8 cellular contexts compared by ENCODE assay signal in the genomic region with DNA sequence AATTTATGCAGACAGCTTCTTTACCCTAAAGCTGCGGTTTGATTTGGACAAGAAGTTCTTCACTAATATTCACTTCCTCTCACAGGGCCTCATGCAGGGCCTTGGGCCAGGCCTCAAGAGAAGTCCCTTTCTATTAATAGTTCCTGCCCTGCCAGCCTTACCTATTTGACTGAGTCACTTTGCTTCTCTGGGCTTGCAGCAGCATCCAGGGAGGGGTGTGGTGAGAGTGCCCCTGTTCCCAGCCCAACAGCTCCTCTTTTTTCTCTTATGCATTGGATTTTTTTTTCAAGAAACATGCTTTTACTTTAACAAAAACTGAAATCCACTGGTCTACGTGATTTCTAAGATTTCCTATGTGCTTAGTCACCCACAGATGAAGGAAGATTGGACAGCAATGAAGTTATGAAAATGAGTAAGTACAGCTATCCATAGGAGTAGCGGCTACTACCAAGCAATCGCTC. TPM values are rescaled to one million over a fixed set of nuclear protein-coding genes. Genes with fewer than 3 reads are reported as not detected.
DNase-seq lines count a peak whose midpoint lies in the region; ATAC-seq, FAIRE-seq and TF ChIP-seq lines count a peak whose summit lies in the region.

No MANE protein-coding gene starts in this region.

- H3K79me2 ChIP-seq in astrocyte (ENCODE audit: insufficient read depth, low read length) = no peaks in the 10 kb centered on the region

- no peaks in the 10 kb centered on the region for H3K27me3 ChIP-seq in astrocyte (ENCODE audit: insufficient read depth, low read length)

- no peaks in the 10 kb centered on the region for H3K27me3 Mint-ChIP-seq in activated naive CD8-positive, alpha-beta T cell treated with anti-CD3 and anti-CD28 coated beads, Interleukin-2, amount 50 U/mL, for 24 hours
- no peaks in the 10 kb centered on the region for H3K27me3 Mint-ChIP-seq in activated naive CD8-positive, alpha-beta T cell treated with anti-CD3 and anti-CD28 coated beads for 36 hours
- H3K27me3 Mint-ChIP-seq in astrocyte (ENCODE audit: low read depth, unreplicated experiment) (no peaks in the 10 kb centered on the region), nephron (ENCODE audit: low read depth) (no peaks in the 10 kb centered on the region)

- H2AFZ ChIP-seq in astrocyte (ENCODE audit: low read depth, low read length) = no peak overlapping the region

- peak overlapping the region; percentile 61 for H3K4me2 ChIP-seq in astrocyte (ENCODE audit: low read length)

- H3K27ac Mint-ChIP-seq in activated naive CD8-positive, alpha-beta T cell treated with anti-CD3 and anti-CD28 coated beads, Interleukin-2, amount 50 U/mL, for 24 hours = no peak overlapping the region
- H3K27ac Mint-ChIP-seq in activated naive CD8-positive, alpha-beta T cell treated with anti-CD3 and anti-CD28 coated beads for 36 hours = no peak overlapping the region
- no peak overlapping the region for H3K27ac Mint-ChIP-seq in astrocyte (ENCODE audit: unreplicated experiment)
- peak overlapping the region; percentile 93 to 99 (median 94) for H3K27ac Mint-ChIP-seq in nephron

- H3K4me3 Mint-ChIP-seq in activated naive CD8-positive, alpha-beta T cell treated with anti-CD3 and anti-CD28 coated beads, Interleukin-2, amount 50 U/mL, for 24 hours = peak overlapping the region; percentile 14
- no peak overlapping the region for H3K4me3 Mint-ChIP-seq in activated naive CD8-positive, alpha-beta T cell treated with anti-CD3 and anti-CD28 coated beads for 36 hours
- H3K4me3 Mint-ChIP-seq in astrocyte (ENCODE audit: unreplicated experiment) (no peak overlapping the region), nephron (peak overlapping the region in 2 of 3 experiments; percentile 55 to 61)

- no peak for TF ChIP-seq CTCF in astrocyte (IDR thresholded peaks at IDR 0.05; ENCODE audit: insufficient read depth, low read depth, low read length)
- TF ChIP-seq CTCF in nephron (IDR thresholded peaks at IDR 0.05; ENCODE audit: unreplicated experiment in 3 of 3) = no peak

- H3K36me3 ChIP-seq in astrocyte (ENCODE audit: insufficient read depth, low read length) = no peaks in the 10 kb centered on the region

- no peaks in the 10 kb centered on the region for H3K9me3 Mint-ChIP-seq in activated naive CD8-positive, alpha-beta T cell treated with anti-CD3 and anti-CD28 coated beads, Interleukin-2, amount 50 U/mL, for 24 hours
- H3K9me3 Mint-ChIP-seq in activated naive CD8-positive, alpha-beta T cell treated with anti-CD3 and anti-CD28 coated beads for 36 hours = no peaks in the 10 kb centered on the region
- no peaks in the 10 kb centered on the region for H3K9me3 Mint-ChIP-seq in astrocyte (ENCODE audit: unreplicated experiment)
- H3K9me3 Mint-ChIP-seq in nephron = no peaks in the 10 kb centered on the region

- peak overlapping the region; percentile 26 for H3K27ac ChIP-seq in astrocyte (ENCODE audit: low read depth, low read length)

- H3K36me3 Mint-ChIP-seq in activated naive CD8-positive, alpha-beta T cell treated with anti-CD3 and anti-CD28 coated beads, Interleukin-2, amount 50 U/mL, for 24 hours (ENCODE audit: low read depth) = no peaks in the 10 kb centered on the region
- no peaks in the 10 kb centered on the region for H3K36me3 Mint-ChIP-seq in activated naive CD8-positive, alpha-beta T cell treated with anti-CD3 and anti-CD28 coated beads for 36 hours
- no peaks in the 10 kb centered on the region for H3K36me3 Mint-ChIP-seq in astrocyte (ENCODE audit: low read depth, unreplicated experiment)
- H3K36me3 Mint-ChIP-seq in nephron (ENCODE audit: low read depth) = no peaks in the 10 kb centered on the region

- no peak for DNase-seq in activated naive CD8-positive, alpha-beta T cell treated with anti-CD3 and anti-CD28 coated beads, Interleukin-2, amount 50 U/mL, for 24 hours
- DNase-seq in activated naive CD8-positive, alpha-beta T cell treated with anti-CD3 and anti-CD28 coated beads for 36 hours = no peak
- DNase-seq in astrocyte (ENCODE audit: low read depth) (peak; percentile 53), left lobe of liver (ENCODE audit: low spot score) (no peak), NCI-H2081 treated with DMSO at 0.1 percent for 48 hours (lab: John Stamatoyannopoulos, UW) (no peak)
- DNase-seq in activated naive CD4-positive, alpha-beta T cell treated with Interleukin-2 at 50 U/mL for 16 hours = no peak

- no peaks in the 10 kb centered on the region for H3K9me3 ChIP-seq in astrocyte (ENCODE audit: insufficient read depth, low read depth, low read length)

- ATAC-seq in activated naive CD8-positive, alpha-beta T cell treated with anti-CD3 and anti-CD28 coated beads, Interleukin-2, amount 50 U/mL, for 24 hours = no peak
- ATAC-seq in HG03354 (IDR thresholded peaks at IDR 0.05; ENCODE audit: poor library complexity, severe bottlenecking, unreplicated experiment) (peak; percentile 36), left lobe of liver (no peak)

- no peaks in the 10 kb centered on the region for H4K20me1 ChIP-seq in astrocyte (ENCODE audit: insufficient read depth, low read length)

- H3K4me1 Mint-ChIP-seq in activated naive CD8-positive, alpha-beta T cell treated with anti-CD3 and anti-CD28 coated beads, Interleukin-2, amount 50 U/mL, for 24 hours = peaks cover 26% of the 10 kb centered on the region
- peaks cover 10% of the 10 kb centered on the region for H3K4me1 Mint-ChIP-seq in activated naive CD8-positive, alpha-beta T cell treated with anti-CD3 and anti-CD28 coated beads for 36 hours
- H3K4me1 Mint-ChIP-seq in astrocyte (ENCODE audit: low read depth, unreplicated experiment) (peaks cover 6% of the 10 kb centered on the region), nephron (peaks cover 16% of the 10 kb centered on the region)

- FAIRE-seq in astrocyte (lab: Jason Lieb, UNC) = peak; percentile 96

- H3K9ac ChIP-seq in astrocyte (ENCODE audit: low read length) = no peak overlapping the region

- H3K4me1 ChIP-seq in astrocyte (ENCODE audit: insufficient read depth, low read length) = peaks cover 8% of the 10 kb centered on the region

- peak overlapping the region; percentile 7 for H3K4me3 ChIP-seq in astrocyte (ENCODE audit: insufficient read depth, low read depth, low read length)

RNA-seq across cellular contexts. Expression of a gene that starts 26.7 kb away (rescaled TPM):
- 10 to 100 TPM; 15.8 to 17.0 TPM for total RNA-seq in activated naive CD8-positive, alpha-beta T cell treated with anti-CD3 and anti-CD28 coated beads for 36 hours
- total RNA-seq in astrocyte (19.4 and 21.4 TPM in 2 replicates), left lobe of liver (5.2 TPM)

RNA-seq across cellular contexts. Expression of a gene that starts 34.5 kb away (rescaled TPM):
- 10 to 100 TPM; 22.7 to 23.7 TPM for total RNA-seq in activated naive CD8-positive, alpha-beta T cell treated with anti-CD3 and anti-CD28 coated beads for 36 hours
- total RNA-seq in astrocyte (24.1 and 24.2 TPM in 2 replicates), left lobe of liver (8.7 TPM)

RNA-seq across cellular contexts. Expression of a gene that starts 55.9 kb away (rescaled TPM):
- not detected for total RNA-seq in activated naive CD8-positive, alpha-beta T cell treated with anti-CD3 and anti-CD28 coated beads for 36 hours
- total RNA-seq in astrocyte = not detected in 2 replicates
- not detected for total RNA-seq in left lobe of liver

Comparison
In these comparisons a context has a peak if more than half of its experiments do, and no peak if none do; other contexts are left out.
1. H3K4me3 Mint-ChIP-seq: peak in activated naive CD8-positive, alpha-beta T cell treated with anti-CD3 and anti-CD28 coated beads, Interleukin-2, amount 50 U/mL, for 24 hours (single experiment) and nephron (2 of 3); none in activated naive CD8-positive, alpha-beta T cell treated with anti-CD3 and anti-CD28 coated beads for 36 hours (single experiment) and astrocyte (single experiment).
2. H3K27ac Mint-ChIP-seq: peak in nephron (3 of 3); none in activated naive CD8-positive, alpha-beta T cell treated with anti-CD3 and anti-CD28 coated beads, Interleukin-2, amount 50 U/mL, for 24 hours (single experiment), activated naive CD8-positive, alpha-beta T cell treated with anti-CD3 and anti-CD28 coated beads for 36 hours (single experiment) and astrocyte (single experiment).